Comparison of ENCODE assay signal across 8 cellular contexts in genomic region chr6:27503436-27504030, GRCh38.
DNase-seq lines count a peak whose midpoint lies in the region; ATAC-seq and TF ChIP-seq lines count a peak whose summit lies in the region.

No MANE protein-coding gene starts in this region.

- DNase-seq in NOMO-1 treated with DMSO at 0.1 percent for 48 hours (lab: John Stamatoyannopoulos, UW; ENCODE audit: unreplicated experiment) (peak; percentile 18), epidermal melanocyte (ENCODE audit: insufficient read length, low spot score) (peak; percentile 26), NCI-H187 treated with DMSO at 0.1 percent for 48 hours (lab: John Stamatoyannopoulos, UW) (no peak)
- DNase-seq in activated CD8-positive, alpha-beta memory T cell treated with anti-CD3 and anti-CD28 coated beads for 48 hours (ENCODE audit: low read depth in 2 of 3, low spot score in 2 of 3), result peak; percentile 54 to 91 (median 90)
- DNase-seq in stimulated activated CD8-positive, alpha-beta memory T cell treated with anti-CD3 and anti-CD28 coated beads, Interleukin-7, amount 100 ng/mL, for 1 hour (ENCODE audit: low read depth in 2 of 2), result peak; percentile 45 to 59

- peak; percentile 44 for ATAC-seq in HG03159 (IDR thresholded peaks at IDR 0.05; ENCODE audit: unreplicated experiment)

- no peaks in the 10 kb centered on the region for H3K9me3 ChIP-seq in mucosa of rectum (ENCODE audit: control insufficient read depth in 2 of 2, low read length in 2 of 2)

- TF ChIP-seq CTCF in GM12875 (IDR thresholded peaks at IDR 0.05; ENCODE audit: borderline replicate concordance, insufficient read depth, low read depth, low read length), result no peak

- peaks cover 0 to 5% of the 10 kb centered on the region in 2 donors for H3K4me1 ChIP-seq in mucosa of rectum (ENCODE audit: control insufficient read depth in 2 of 2, insufficient read depth in 2 of 2, low read length in 2 of 2)

- no peaks in the 10 kb centered on the region for H3K36me3 ChIP-seq in mucosa of rectum (ENCODE audit: control insufficient read depth in 2 of 2, insufficient read depth in 2 of 2, low read length in 2 of 2)

- H3K9ac ChIP-seq in mucosa of rectum (ENCODE audit: low read depth in 1 of 2, low read length in 2 of 2), result peak overlapping the region; percentile 17 to 26

- peak overlapping the region; percentile 39 for H3K4me3 ChIP-seq in GM12875 (ENCODE audit: low read depth, low read length)
- H3K4me3 ChIP-seq in mucosa of rectum (ENCODE audit: low read length in 2 of 2), result peak overlapping the region; percentile 65 to 73

- no peak overlapping the region for H3K27ac ChIP-seq in mucosa of rectum (ENCODE audit: low read depth in 2 of 2, low read length in 2 of 2)

- H3K27me3 ChIP-seq in mucosa of rectum (ENCODE audit: control insufficient read depth in 2 of 2, insufficient read depth in 2 of 2, low read length in 2 of 2), result peaks cover 0 to 4% of the 10 kb centered on the region in 2 donors
